In the genomic region with DNA sequence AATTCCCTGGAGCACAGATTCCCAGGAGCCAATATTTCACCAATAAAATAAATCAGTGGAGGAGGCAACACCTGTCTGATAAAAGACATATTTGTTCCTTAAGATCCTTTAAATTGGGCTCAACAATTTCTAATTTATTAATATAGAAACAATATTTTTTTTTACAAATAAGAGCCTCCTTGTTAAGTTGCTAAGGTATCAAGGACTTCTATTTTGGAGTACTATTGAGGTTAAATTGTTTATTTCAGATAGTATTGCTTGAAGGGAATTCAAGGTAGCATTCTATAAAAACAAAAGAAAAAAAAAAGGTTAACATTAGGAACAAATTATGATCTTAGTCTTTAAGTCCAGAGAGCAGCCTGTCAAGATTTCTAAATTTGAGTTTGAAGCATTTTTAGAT, we compare ENCODE assay signal across 33 cellular contexts. TPM values are rescaled to one million over a fixed set of nuclear protein-coding genes. Genes with fewer than 3 reads are reported as not detected.
"Had no signal": no experiment of that assay in that cellular context is flagged by ENCODE, and none has a peak within 500 bp of the region (broad histone marks: within the 10 kb centered on the region; RNA-seq: fewer than 3 reads in every experiment).

No MANE protein-coding gene starts in this region.

- H3K27ac ChIP-seq: hepatocyte, left ventricle myocardium inferior, neural progenitor cell, neutrophil, ovary, right atrium auricular region, right lobe of liver, stomach, testis, thyroid gland, upper lobe of right lung had no signal

- H3K9me3 ChIP-seq: left ventricle myocardium inferior, neutrophil, ovary, right atrium auricular region, right lobe of liver, stomach, testis, thyroid gland, upper lobe of right lung had no signal

- ATAC-seq: natural killer cell; right lobe of liver; stimulated activated naive CD8-positive, alpha-beta T cell treated with anti-CD3 and anti-CD28 coated beads, Interleukin-15, Interleukin-2, amounts not matched to agents 100 U/mL and 50 U/mL, for 24 hours; upper lobe of right lung had no signal

- H3K4me3 ChIP-seq: hepatocyte, left ventricle myocardium inferior, lung, neural progenitor cell, ovary, right atrium auricular region, right lobe of liver, smooth muscle cell, stomach, testis, thyroid gland, upper lobe of right lung had no signal

- FAIRE-seq: urothelium cell line had no signal

- DNase-seq: islet precursor cell; left ventricle myocardium inferior; mesendoderm; naive B cell; natural killer cell; nephron progenitor cell; occipital lobe; ovary; right lobe of liver; stimulated activated CD4-positive, alpha-beta T cell treated with anti-CD3 and anti-CD28 coated beads, Interleukin-1b, Interleukin-23, amount 100 ng/mL, for 48 hours; stimulated activated CD4-positive, alpha-beta T cell treated with anti-CD3 and anti-CD28 coated beads, Interleukin-4, amount 100 ng/mL, for 1 hour; stimulated activated naive B cell treated with anti-CD40 and anti-IgM and Interleukin-4, amounts not matched to agents 10 μg/mL and 1 μg/mL and 100 μg/mL, for 72 hours; stimulated activated naive CD8-positive, alpha-beta T cell treated with anti-CD3 and anti-CD28 coated beads, Interleukin-15, Interleukin-2, amounts not matched to agents 100 U/mL and 50 U/mL, for 24 hours; stomach; testis; thyroid gland; trophoblast cell; upper lobe of right lung had no signal

- H3K79me2 ChIP-seq: hepatocyte had no signal

- H3K4me2 ChIP-seq: hepatocyte, neural progenitor cell, smooth muscle cell had no signal

- H3K4me1 ChIP-seq: right lobe of liver, testis, upper lobe of right lung had no signal

- H3K36me3 ChIP-seq: left ventricle myocardium inferior, neural progenitor cell, neutrophil, ovary, right atrium auricular region, right lobe of liver, stomach, thyroid gland, upper lobe of right lung had no signal

- H2AFZ ChIP-seq: hepatocyte, neural progenitor cell had no signal

- H3K27me3 ChIP-seq: ovary, right atrium auricular region, testis, thyroid gland had no signal

RNA-seq across cellular contexts. Expression of a gene that starts 19.5 kb away (rescaled TPM):
- total RNA-seq: hepatocyte, kidney epithelial cell, left ventricle myocardium inferior, lower leg skin, lung, mesothelial cell of epicardium, mononuclear cell, natural killer cell, occipital lobe, ovary, progenitor cell of endocrine pancreas, pulmonary artery endothelial cell, renal cortical epithelial cell, right atrium auricular region, right lobe of liver, skeletal muscle tissue, smooth muscle cell, stomach, testis, thyroid gland, upper lobe of right lung had no signal
- polyA plus RNA-seq: hepatocyte, lung, ovary, smooth muscle cell, stomach had no signal

RNA-seq across cellular contexts. Expression of a gene that starts 29.5 kb away (rescaled TPM):
- total RNA-seq: mesothelial cell of epicardium, occipital lobe, progenitor cell of endocrine pancreas, pulmonary artery endothelial cell, renal cortical epithelial cell had no signal
